ENCODE assay signal across 9 cellular contexts in the genomic region with DNA sequence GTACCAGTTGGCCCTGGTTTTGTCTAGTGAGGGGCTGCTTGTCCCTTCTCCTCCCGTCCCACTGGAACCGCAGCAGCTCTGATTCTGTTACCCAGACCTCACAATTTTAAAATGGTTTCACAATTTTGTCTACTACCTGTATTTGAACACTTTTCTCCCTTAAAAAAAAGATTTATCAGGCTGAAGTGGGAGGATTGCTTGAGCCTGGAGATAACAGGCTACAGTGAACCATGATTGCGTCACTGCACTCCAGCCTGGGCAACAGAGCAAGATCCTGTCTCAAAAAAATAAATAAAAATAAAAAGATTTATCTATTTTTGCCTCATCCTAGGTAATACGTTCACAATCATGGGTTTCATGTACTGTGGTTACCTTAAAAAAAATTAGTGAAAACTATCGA. TPM values are rescaled to one million over a fixed set of nuclear protein-coding genes. Genes with fewer than 3 reads are reported as not detected.
A peak's percentile ranks its signal among the peaks of the same experiment; 100 is the strongest.
DNase-seq lines count a peak whose midpoint lies in the region; ATAC-seq and TF ChIP-seq lines count a peak whose summit lies in the region.
"Had no signal": no experiment of that assay in that cellular context is flagged by ENCODE, and none has a peak within 500 bp of the region (broad histone marks: within the 10 kb centered on the region; RNA-seq: fewer than 3 reads in every experiment).

No MANE protein-coding gene starts in this region.

- peaks cover 31% of the 10 kb centered on the region for H3K79me2 ChIP-seq in DND-41 (ENCODE audit: insufficient read depth, low read length)
- H3K79me2 ChIP-seq in parathyroid adenoma = peaks cover 2% of the 10 kb centered on the region

- no peak for TF ChIP-seq CTCF in DND-41 (IDR thresholded peaks at IDR 0.05; ENCODE audit: borderline replicate concordance, extremely low read depth, low read length, poor library complexity, severe bottlenecking)
- no peak for TF ChIP-seq CTCF in Peyer's patch (IDR thresholded peaks at IDR 0.05)
- no peak for TF ChIP-seq CTCF in epithelial cell of esophagus (IDR thresholded peaks at IDR 0.05; ENCODE audit: insufficient read depth, low read depth, low read length, missing control alignments)
- TF ChIP-seq CTCF in parathyroid adenoma (IDR thresholded peaks at IDR 0.05) = no peak

- peak overlapping the region; percentile 99 for H3K4me2 ChIP-seq in DND-41 (ENCODE audit: insufficient read depth, low read length)
- peak overlapping the region; percentile 99 for H3K4me2 ChIP-seq in parathyroid adenoma (ENCODE audit: low read length)

- no peaks in the 10 kb centered on the region for H3K9me3 ChIP-seq in DND-41 (ENCODE audit: insufficient read depth, low read length, severe bottlenecking)
- H3K9me3 ChIP-seq in Peyer's patch = no peaks in the 10 kb centered on the region
- H3K9me3 ChIP-seq in parathyroid adenoma (ENCODE audit: control insufficient read depth, low read length) = no peaks in the 10 kb centered on the region

- no peak for ATAC-seq in DND-41 (ENCODE audit: insufficient read depth, low read depth)
- ATAC-seq in GM19467 (IDR thresholded peaks at IDR 0.05; ENCODE audit: unreplicated experiment) = no peak

- DNase-seq in DND-41 (no peak), Peyer's patch (no peak), epithelial cell of esophagus (ENCODE audit: low read depth) (no peak), NCI-H82 (lab: John Stamatoyannopoulos, UW) (no peak), COLO668 (lab: John Stamatoyannopoulos, UW; ENCODE audit: unreplicated experiment) (no peak), NCI-H2029 (lab: John Stamatoyannopoulos, UW) (no peak)

- H3K9ac ChIP-seq in DND-41 (ENCODE audit: low read depth, low read length) = peak overlapping the region; percentile 82
- H3K9ac ChIP-seq in parathyroid adenoma = peak overlapping the region; percentile 82

- peaks cover 37% of the 10 kb centered on the region for H3K4me1 ChIP-seq in DND-41 (ENCODE audit: insufficient read depth, low read length)
- peaks cover 4 to 35% (median 23%) of the 10 kb centered on the region in 4 donors for H3K4me1 ChIP-seq in Peyer's patch
- H3K4me1 ChIP-seq in parathyroid adenoma = peaks cover 8% of the 10 kb centered on the region

- H3K36me3 ChIP-seq in DND-41 (ENCODE audit: insufficient read depth, low read length) (peaks cover 31% of the 10 kb centered on the region), Peyer's patch (peaks cover 0 to 9% (median 0%) of the 10 kb centered on the region in 3 donors), parathyroid adenoma (ENCODE audit: control insufficient read depth, insufficient read depth, low read length) (no peaks in the 10 kb centered on the region)

- H2AFZ ChIP-seq in DND-41 (ENCODE audit: low read depth, low read length) = peak overlapping the region; percentile 69
- peak overlapping the region; percentile 94 for H2AFZ ChIP-seq in parathyroid adenoma

- H3K27me3 ChIP-seq in DND-41 (ENCODE audit: insufficient read depth, low read length, poor library complexity) (no peaks in the 10 kb centered on the region), Peyer's patch (no peaks in the 10 kb centered on the region), parathyroid adenoma (ENCODE audit: control insufficient read depth, insufficient read depth, low read length) (no peaks in the 10 kb centered on the region)

- peaks cover 31% of the 10 kb centered on the region for H4K20me1 ChIP-seq in DND-41 (ENCODE audit: insufficient read depth, low read length)

- TF ChIP-seq POLR2A in Peyer's patch (IDR thresholded peaks at IDR 0.05) = no peak

- H3K27ac ChIP-seq in DND-41 (ENCODE audit: low read length) (peak overlapping the region; percentile 84), Peyer's patch (peak overlapping the region; percentile 81 to 94 (median 90)), parathyroid adenoma (peak overlapping the region; percentile 93)

- H3K4me3 ChIP-seq in DND-41 (ENCODE audit: low read depth in 1 of 2, low read length in 2 of 2) = peak overlapping the region; percentile 46 to 78; a peak in 3 of 4 replicates
- peak overlapping the region in 3 of 4 donors; percentile 69 to 93 (median 81) for H3K4me3 ChIP-seq in Peyer's patch
- peak overlapping the region; percentile 68 for H3K4me3 ChIP-seq in epithelial cell of esophagus (ENCODE audit: low read length)
- H3K4me3 ChIP-seq in parathyroid adenoma (ENCODE audit: low read depth, low read length) = peak overlapping the region; percentile 66

RNA-seq across cellular contexts. Expression of a gene that starts 1.4 kb away (rescaled TPM):
- total RNA-seq in Peyer's patch = 10 to 100 TPM; 18.2 to 26.4 (median 23.1) TPM

RNA-seq across cellular contexts. Expression of a gene that starts 15.1 kb away (rescaled TPM):
- 10 to 100 TPM in 3 of 4 donors, 1 to 10 TPM in 1; 4.1 to 17.7 (median 14.2) TPM for total RNA-seq in Peyer's patch

RNA-seq across cellular contexts. Expression of a gene that starts 23.2 kb away (rescaled TPM):
- total RNA-seq in Peyer's patch = 10 to 100 TPM in 3 of 4 donors, 1 to 10 TPM in 1; 9.1 to 17.0 (median 10.6) TPM
- total RNA-seq: T-helper 1 cell treated with Interleukin-12 subunit alpha and Interleukin-12 subunit beta and Interleukin-4 antibody, amounts not matched to agents 30 ng/mL and 1 ng/mL, for 36 hours had no signal

RNA-seq across cellular contexts. Expression of a gene that starts 24.4 kb away (rescaled TPM):
- 100 to 1,000 TPM in 1 of 4 donors, 10 to 100 TPM in 3; 44.0 to 158 (median 90.3) TPM for total RNA-seq in Peyer's patch

RNA-seq across cellular contexts. Expression of a gene that starts 27.3 kb away (rescaled TPM):
- not detected for total RNA-seq in Peyer's patch
- total RNA-seq: T-helper 1 cell treated with Interleukin-12 subunit alpha and Interleukin-12 subunit beta and Interleukin-4 antibody, amounts not matched to agents 30 ng/mL and 1 ng/mL, for 36 hours had no signal
